ENCODE assay signal across 11 cellular contexts in genomic region chr3:38459499-38460048, GRCh38. TPM values are rescaled to one million over a fixed set of nuclear protein-coding genes. Genes with fewer than 3 reads are reported as not detected.
DNase-seq lines count a peak whose midpoint lies in the region; ATAC-seq and TF ChIP-seq lines count a peak whose summit lies in the region.
"Had no signal": no experiment of that assay in that cellular context is flagged by ENCODE, and none has a peak within 500 bp of the region (broad histone marks: within the 10 kb centered on the region; RNA-seq: fewer than 3 reads in every experiment).

No MANE protein-coding gene starts in this region.

- no peak overlapping the region for H3K4me3 ChIP-seq in H7 (ENCODE audit: insufficient read depth, low read depth, low read length)
- no peak overlapping the region for H3K4me3 ChIP-seq in lung
- H3K4me3 ChIP-seq in naive thymus-derived CD4-positive, alpha-beta T cell (ENCODE audit: low read length) = no peak overlapping the region

- H3K27me3 Mint-ChIP-seq in MCF 10A (ENCODE audit: insufficient read depth, unreplicated experiment) = no peaks in the 10 kb centered on the region
- peaks cover 0 to 4% (median 0%) of the 10 kb centered on the region in 5 donors for H3K27me3 Mint-ChIP-seq in naive thymus-derived CD4-positive, alpha-beta T cell

- no peaks in the 10 kb centered on the region for H3K9me3 Mint-ChIP-seq in MCF 10A (ENCODE audit: unreplicated experiment)
- H3K9me3 Mint-ChIP-seq in stimulated activated effector memory CD8-positive, alpha-beta T cell treated with anti-CD3 and anti-CD28 coated beads, Interleukin-12 subunit alpha, Interleukin-12 subunit beta, amount 100 ng/mL, for 72 hours = no peaks in the 10 kb centered on the region
- H3K9me3 Mint-ChIP-seq in naive thymus-derived CD4-positive, alpha-beta T cell = peaks cover 0 to 5% (median 0%) of the 10 kb centered on the region in 11 donors
- H3K9me3 Mint-ChIP-seq: activated T-cell treated with anti-CD3 and anti-CD28 coated beads, Interleukin-2, amount 50 U/mL, for 72 hours had no signal

- POLR2A ChIA-PET in MCF 10A (lab: Yijun Ruan, JAX) = no interaction called here
- POLR2A ChIA-PET in naive thymus-derived CD4-positive, alpha-beta T cell (lab: Charles Lee) = no interaction called here

- H3K4me3 Mint-ChIP-seq in MCF 10A (ENCODE audit: unreplicated experiment) = no peak overlapping the region
- no peak overlapping the region for H3K4me3 Mint-ChIP-seq in stimulated activated effector memory CD8-positive, alpha-beta T cell treated with anti-CD3 and anti-CD28 coated beads, Interleukin-12 subunit alpha, Interleukin-12 subunit beta, amount 100 ng/mL, for 72 hours
- H3K4me3 Mint-ChIP-seq in naive thymus-derived CD4-positive, alpha-beta T cell = no peak overlapping the region
- H3K4me3 Mint-ChIP-seq: activated T-cell treated with anti-CD3 and anti-CD28 coated beads, Interleukin-2, amount 50 U/mL, for 72 hours had no signal

- intact Hi-C loops in MCF 10A (cut with micrococcal nuclease) = no loop called here
- intact Hi-C loops in naive thymus-derived CD4-positive, alpha-beta T cell (cut with micrococcal nuclease) = no loop called here

- no peaks in the 10 kb centered on the region for H3K9me3 ChIP-seq in lung (ENCODE audit: control insufficient read depth in 2 of 2, insufficient read depth in 1 of 2, low read length in 1 of 2)
- no peaks in the 10 kb centered on the region for H3K9me3 ChIP-seq in naive thymus-derived CD4-positive, alpha-beta T cell (ENCODE audit: control insufficient read depth in 2 of 3, low read length in 3 of 3)

- H3K27ac ChIP-seq in lung (ENCODE audit: low read depth in 1 of 2, low read length in 1 of 2) = peak overlapping the region; percentile 36 to 78
- H3K27ac ChIP-seq in naive thymus-derived CD4-positive, alpha-beta T cell (ENCODE audit: low read depth, low read length) = no peak overlapping the region

- WGBS in lung, 2 donors = 78 to 92% methylated on average over 10 of the region's 10 CpGs

- H3K27ac Mint-ChIP-seq in MCF 10A (ENCODE audit: low read depth, unreplicated experiment) = peak overlapping the region; percentile 19
- peak overlapping the region; percentile 29 for H3K27ac Mint-ChIP-seq in stimulated activated effector memory CD8-positive, alpha-beta T cell treated with anti-CD3 and anti-CD28 coated beads, Interleukin-12 subunit alpha, Interleukin-12 subunit beta, amount 100 ng/mL, for 72 hours
- H3K27ac Mint-ChIP-seq in naive thymus-derived CD4-positive, alpha-beta T cell = no peak overlapping the region
- H3K27ac Mint-ChIP-seq: activated T-cell treated with anti-CD3 and anti-CD28 coated beads, Interleukin-2, amount 50 U/mL, for 72 hours had no signal

- BruUV-seq in MCF 10A (replicated peaks; lab: Mats Ljungman, UMichigan) = no TSS peak

- no peaks in the 10 kb centered on the region for H3K36me3 ChIP-seq in H7 (replicated peaks; ENCODE audit: control insufficient read depth, insufficient read depth, low read length)
- no peaks in the 10 kb centered on the region for H3K36me3 ChIP-seq in lung (ENCODE audit: control insufficient read depth in 2 of 2, insufficient read depth in 2 of 2, low read length in 2 of 2)
- no peaks in the 10 kb centered on the region for H3K36me3 ChIP-seq in naive thymus-derived CD4-positive, alpha-beta T cell (ENCODE audit: control insufficient read depth in 2 of 3, insufficient read depth in 3 of 3, low read length in 3 of 3)

- peaks cover 14% of the 10 kb centered on the region for H3K4me1 Mint-ChIP-seq in MCF 10A (ENCODE audit: insufficient read depth, unreplicated experiment)
- peaks cover 23% of the 10 kb centered on the region for H3K4me1 Mint-ChIP-seq in stimulated activated effector memory CD8-positive, alpha-beta T cell treated with anti-CD3 and anti-CD28 coated beads, Interleukin-12 subunit alpha, Interleukin-12 subunit beta, amount 100 ng/mL, for 72 hours
- H3K4me1 Mint-ChIP-seq in naive thymus-derived CD4-positive, alpha-beta T cell = peaks cover 2 to 32% (median 18%) of the 10 kb centered on the region in 7 donors

- H3K4me1 ChIP-seq in lung (ENCODE audit: control insufficient read depth in 2 of 2, insufficient read depth in 2 of 2, low read length in 2 of 2) = peaks cover 19 to 35% of the 10 kb centered on the region in 2 donors
- peaks cover 5 to 6% of the 10 kb centered on the region in 2 donors for H3K4me1 ChIP-seq in naive thymus-derived CD4-positive, alpha-beta T cell (ENCODE audit: control insufficient read depth in 2 of 2, insufficient read depth in 2 of 2, low read length in 2 of 2)

- no peak for ATAC-seq in lung (ENCODE audit: insufficient read depth, low FRiP score)
- ATAC-seq in stimulated activated effector memory CD8-positive, alpha-beta T cell treated with anti-CD3 and anti-CD28 coated beads, Interleukin-12 subunit alpha, Interleukin-12 subunit beta, amount 100 ng/mL, for 72 hours = no peak
- ATAC-seq in naive thymus-derived CD4-positive, alpha-beta T cell = no peak
- no peak for ATAC-seq in GM19397 (IDR thresholded peaks at IDR 0.05; ENCODE audit: unreplicated experiment)
- ATAC-seq: activated CD4-positive, CD25-positive, alpha-beta regulatory T cell treated with anti-CD3 and anti-CD28 coated beads, Interleukin-2, amount 50 U/mL, for 24 hours; activated T-cell treated with anti-CD3 and anti-CD28 coated beads, Interleukin-2, amount 50 U/mL, for 72 hours had no signal

- DNase-seq in H7 = peak; percentile 52
- no peak for DNase-seq in MCF 10A (ENCODE audit: unreplicated experiment)
- no peak for DNase-seq in lung (ENCODE audit: low spot score)
- DNase-seq in stimulated activated effector memory CD8-positive, alpha-beta T cell treated with anti-CD3 and anti-CD28 coated beads, Interleukin-12 subunit alpha, Interleukin-12 subunit beta, amount 100 ng/mL, for 72 hours (ENCODE audit: low spot score in 2 of 2) = peak in 1 of 2 donors; percentile 44
- DNase-seq in naive thymus-derived CD4-positive, alpha-beta T cell = no peak
- DNase-seq in NCI-H1105 (lab: John Stamatoyannopoulos, UW) = no peak
- no peak for DNase-seq in NOMO-1 treated with dmso at 0.1 percent for 144 hours (lab: John Stamatoyannopoulos, UW; ENCODE audit: unreplicated experiment)
- DNase-seq: activated T-cell treated with anti-CD3 and anti-CD28 coated beads, Interleukin-2, amount 50 U/mL, for 72 hours; NCI-H1417 treated with DMSO at 0.1 percent for 48 hours had no signal

- no peaks in the 10 kb centered on the region for H3K36me3 Mint-ChIP-seq in MCF 10A (ENCODE audit: insufficient read depth, unreplicated experiment)
- H3K36me3 Mint-ChIP-seq in stimulated activated effector memory CD8-positive, alpha-beta T cell treated with anti-CD3 and anti-CD28 coated beads, Interleukin-12 subunit alpha, Interleukin-12 subunit beta, amount 100 ng/mL, for 72 hours = no peaks in the 10 kb centered on the region
- peaks cover 0 to 7% (median 0%) of the 10 kb centered on the region in 5 donors for H3K36me3 Mint-ChIP-seq in naive thymus-derived CD4-positive, alpha-beta T cell

- CTCF ChIA-PET in MCF 10A (lab: Yijun Ruan, JAX) = no interaction called here
- CTCF ChIA-PET in naive thymus-derived CD4-positive, alpha-beta T cell (lab: Charles Lee) = no interaction called here

- H3K27me3 ChIP-seq in H7 (ENCODE audit: control insufficient read depth, insufficient read depth, low read length) = no peaks in the 10 kb centered on the region
- H3K27me3 ChIP-seq in lung (ENCODE audit: control insufficient read depth, insufficient read depth) = no peaks in the 10 kb centered on the region
- H3K27me3 ChIP-seq in naive thymus-derived CD4-positive, alpha-beta T cell (ENCODE audit: control insufficient read depth in 2 of 2, insufficient read depth in 2 of 2, low read length in 2 of 2) = no peaks in the 10 kb centered on the region

- TF ChIP-seq CTCF in MCF 10A (IDR thresholded peaks at IDR 0.05; ENCODE audit: unreplicated experiment) = no peak
- no peak for TF ChIP-seq CTCF in lung (IDR thresholded peaks at IDR 0.05; ENCODE audit: control extremely low read depth, extremely low read depth)

RNA-seq across cellular contexts. Expression of gene ACVR2B, which starts 5.9 kb away (rescaled TPM):
- 39.0 and 53.1 TPM in 2 replicates for total RNA-seq in H7 (2014; rRNA removed; shearing (Covaris generic))
- 3.6 and 3.8 TPM in 2 replicates for total RNA-seq in MCF 10A (2022)
- 10 to 100 TPM in 1 of 2 donors, 1 to 10 TPM in 1; 5.9 to 16.0 TPM for total RNA-seq in lung
- 1 to 10 TPM in 1 of 2 donors, under 1 TPM in 1; 0.80 to 1.2 TPM for polyA plus RNA-seq in lung
- total RNA-seq in naive thymus-derived CD4-positive, alpha-beta T cell = 10 to 100 TPM in 2 of 5 experiments, 1 to 10 TPM in 3; 3.8 to 14.0 (median 8.3) TPM
- polyA plus RNA-seq in naive thymus-derived CD4-positive, alpha-beta T cell = 1 to 10 TPM in 1 of 2 donors, under 1 TPM in 1; 0.71 to 1.7 TPM

RNA-seq across cellular contexts. Expression of gene EXOG, which starts 36.6 kb away (rescaled TPM):
- 3.5 and 5.6 TPM in 2 replicates for total RNA-seq in H7 (2014; rRNA removed; shearing (Covaris generic))
- total RNA-seq in MCF 10A (2022) (17.5 and 21.9 TPM in 2 replicates), lung (10 to 100 TPM; 14.0 to 16.5 TPM)
- 1 to 10 TPM; 3.1 to 8.3 TPM for polyA plus RNA-seq in lung
- total RNA-seq in naive thymus-derived CD4-positive, alpha-beta T cell = 10 to 100 TPM; 20.4 to 31.0 (median 21.3) TPM
- 1 to 10 TPM; 6.1 to 6.6 TPM for polyA plus RNA-seq in naive thymus-derived CD4-positive, alpha-beta T cell

Comparison
In these comparisons a context has a peak if more than half of its experiments do, and no peak if none do; other contexts are left out.
1. H3K27ac Mint-ChIP-seq: peak in MCF 10A (single experiment) and stimulated activated effector memory CD8-positive, alpha-beta T cell treated with anti-CD3 and anti-CD28 coated beads, Interleukin-12 subunit alpha, Interleukin-12 subunit beta, amount 100 ng/mL, for 72 hours (single experiment); none in naive thymus-derived CD4-positive, alpha-beta T cell (0 of 9).